37 cellular contexts compared by ENCODE assay signal in genomic region chr21:41555053-41555452, GRCh38. TPM values are rescaled to one million over a fixed set of nuclear protein-coding genes. Genes with fewer than 3 reads are reported as not detected.
"Had no signal": no experiment of that assay in that cellular context is flagged by ENCODE, and none has a peak within 500 bp of the region (broad histone marks: within the 10 kb centered on the region; RNA-seq: fewer than 3 reads in every experiment).

No MANE protein-coding gene starts in this region.

- H3K36me3 Mint-ChIP-seq: activated CD8-positive, alpha-beta memory T cell treated with anti-CD3 and anti-CD28 coated beads, Interleukin-2, amount 10 ng/mL, durations not matched to agents 7 days and 5 days; activated naive CD4-positive, alpha-beta T cell treated with anti-CD3 and anti-CD28 coated beads, Interleukin-2, amount 10 ng/mL, durations not matched to agents 7 days and 5 days; activated naive CD4-positive, alpha-beta T cell treated with anti-CD3 and anti-CD28 coated beads, Interleukin-2, amount 50 U/mL, for 24 hours; activated naive CD8-positive, alpha-beta T cell; activated naive CD8-positive, alpha-beta T cell treated with anti-CD3 and anti-CD28 coated beads, Interleukin-2, amount 10 ng/mL, durations not matched to agents 7 days and 5 days; brain; WTC11 had no signal

- H3K4me3 ChIP-seq: ascending aorta, cardiac muscle cell had no signal

- H3K27ac Mint-ChIP-seq: activated CD4-positive, alpha-beta memory T cell treated with anti-CD3 and anti-CD28 coated beads, Interleukin-2, amount 10 ng/mL, durations not matched to agents 7 days and 5 days; activated CD4-positive, alpha-beta T cell treated with anti-CD3 and anti-CD28 coated beads for 36 hours; activated CD4-positive, alpha-beta T cell treated with anti-CD3 and anti-CD28 coated beads, Interleukin-2, amount 10 ng/mL, durations not matched to agents 7 days and 5 days; activated CD8-positive, alpha-beta memory T cell treated with anti-CD3 and anti-CD28 coated beads, Interleukin-2, amount 10 ng/mL, durations not matched to agents 7 days and 5 days; activated CD8-positive, alpha-beta T cell treated with anti-CD3 and anti-CD28 coated beads, Interleukin-2, amount 10 ng/mL, durations not matched to agents 7 days and 5 days; activated naive CD4-positive, alpha-beta T cell treated with anti-CD3 and anti-CD28 coated beads, Interleukin-2, amount 10 ng/mL, durations not matched to agents 7 days and 5 days; activated naive CD4-positive, alpha-beta T cell treated with anti-CD3 and anti-CD28 coated beads, Interleukin-2, amount 50 U/mL, for 24 hours; activated naive CD8-positive, alpha-beta T cell; activated naive CD8-positive, alpha-beta T cell treated with anti-CD3 and anti-CD28 coated beads, Interleukin-2, amount 10 ng/mL, durations not matched to agents 7 days and 5 days; activated naive CD8-positive, alpha-beta T cell treated with anti-CD3 and anti-CD28 coated beads, Interleukin-2, amount 50 U/mL, for 24 hours; activated T-cell treated with anti-CD3 and anti-CD28 coated beads, Interleukin-2, amount 50 U/mL, for 24 hours; activated T-helper 2 cell treated with anti-CD3 and anti-CD28 coated beads, Interferon-gamma antibody, Interleukin-2, Interleukin-4, amounts not matched to agents 10 μg/mL and 5 μg/mL and 100 μg/mL, durations not matched to agents 14 hours and 24 hours and 36 hours; brain; T-helper 1 cell treated with Interleukin-12 subunit alpha and Interleukin-12 subunit beta and Interleukin-4 antibody, amounts not matched to agents 30 μg/mL and 1 μg/mL, for 36 hours; T-helper 2 cell treated with Interferon-gamma antibody and Interleukin-4, amounts not matched to agents 5 μg/mL and 100 μg/mL, for 36 hours; WTC11 had no signal

- H3K9me3 ChIP-seq: ascending aorta had no signal

- DNase-seq: activated CD4-positive, alpha-beta memory T cell treated with anti-CD3 and anti-CD28 coated beads, Interleukin-2, amount 10 ng/mL, durations not matched to agents 7 days and 5 days; activated CD4-positive, alpha-beta T cell treated with anti-CD3 and anti-CD28 coated beads for 1 hour; activated CD4-positive, alpha-beta T cell treated with anti-CD3 and anti-CD28 coated beads for 36 hours; activated CD4-positive, alpha-beta T cell treated with anti-CD3 and anti-CD28 coated beads for 48 hours; activated CD4-positive, alpha-beta T cell treated with anti-CD3 and anti-CD28 coated beads, Interleukin-2, amount 10 ng/mL, durations not matched to agents 7 days and 5 days; activated CD4-positive, alpha-beta T cell treated with anti-CD3 and anti-CD28 coated beads, Interleukin-2, amount 50 U/mL, for 48 hours; activated CD4-positive, CD25-positive, alpha-beta regulatory T cell; activated CD8-positive, alpha-beta memory T cell treated with anti-CD3 and anti-CD28 coated beads for 24 hours; activated CD8-positive, alpha-beta memory T cell treated with anti-CD3 and anti-CD28 coated beads, Interleukin-2, amount 50 U/mL, for 48 hours; activated CD8-positive, alpha-beta T cell treated with anti-CD3 and anti-CD28 coated beads, Interleukin-2, amount 10 ng/mL, durations not matched to agents 7 days and 5 days; activated effector memory CD4-positive, alpha-beta T cell treated with Interleukin-2 at 50 U/mL for 16 hours; activated gamma-delta T cell; activated naive CD4-positive, alpha-beta T cell treated with anti-CD3 and anti-CD28 coated beads, Interleukin-2, amount 10 ng/mL, durations not matched to agents 7 days and 5 days; activated naive CD4-positive, alpha-beta T cell treated with Interleukin-2 at 50 U/mL for 16 hours; activated naive CD8-positive, alpha-beta T cell treated with anti-CD3 and anti-CD28 coated beads, Interleukin-2, amount 10 ng/mL, durations not matched to agents 7 days and 5 days; activated naive CD8-positive, alpha-beta T cell treated with anti-CD3 and anti-CD28 coated beads, Interleukin-2, amount 50 U/mL, for 24 hours; activated T-cell treated with anti-CD3 and anti-CD28 coated beads, Interleukin-2, amount 50 U/mL, for 24 hours; activated T-cell treated with anti-CD3 and anti-CD28 coated beads, Interleukin-2, amount 50 U/mL, for 48 hours; amygdala; anterior cingulate cortex; caudate nucleus; T-helper 1 cell; T-helper 2 cell; T-helper 9 cell had no signal

- H3K4me1 Mint-ChIP-seq: activated CD4-positive, alpha-beta T cell treated with anti-CD3 and anti-CD28 coated beads, Interleukin-2, amount 10 ng/mL, durations not matched to agents 7 days and 5 days; activated naive CD4-positive, alpha-beta T cell treated with anti-CD3 and anti-CD28 coated beads, Interleukin-2, amount 10 ng/mL, durations not matched to agents 7 days and 5 days; activated naive CD4-positive, alpha-beta T cell treated with anti-CD3 and anti-CD28 coated beads, Interleukin-2, amount 50 U/mL, for 24 hours; activated naive CD8-positive, alpha-beta T cell treated with anti-CD3 and anti-CD28 coated beads, Interleukin-2, amount 10 ng/mL, durations not matched to agents 7 days and 5 days; brain; central memory CD8-positive, alpha-beta T cell; WTC11 had no signal

- H3K27me3 ChIP-seq: ascending aorta, cardiac muscle cell had no signal

- H3K4me3 Mint-ChIP-seq: activated CD4-positive, alpha-beta memory T cell treated with anti-CD3 and anti-CD28 coated beads, Interleukin-2, amount 10 ng/mL, durations not matched to agents 7 days and 5 days; activated CD4-positive, alpha-beta T cell treated with anti-CD3 and anti-CD28 coated beads for 36 hours; activated CD4-positive, alpha-beta T cell treated with anti-CD3 and anti-CD28 coated beads, Interleukin-2, amount 10 ng/mL, durations not matched to agents 7 days and 5 days; activated CD8-positive, alpha-beta memory T cell treated with anti-CD3 and anti-CD28 coated beads, Interleukin-2, amount 10 ng/mL, durations not matched to agents 7 days and 5 days; activated CD8-positive, alpha-beta T cell treated with anti-CD3 and anti-CD28 coated beads, Interleukin-2, amount 10 ng/mL, durations not matched to agents 7 days and 5 days; activated naive CD4-positive, alpha-beta T cell treated with anti-CD3 and anti-CD28 coated beads, Interleukin-2, amount 10 ng/mL, durations not matched to agents 7 days and 5 days; activated naive CD4-positive, alpha-beta T cell treated with anti-CD3 and anti-CD28 coated beads, Interleukin-2, amount 50 U/mL, for 24 hours; activated naive CD8-positive, alpha-beta T cell; activated naive CD8-positive, alpha-beta T cell treated with anti-CD3 and anti-CD28 coated beads, Interleukin-2, amount 10 ng/mL, durations not matched to agents 7 days and 5 days; activated naive CD8-positive, alpha-beta T cell treated with anti-CD3 and anti-CD28 coated beads, Interleukin-2, amount 50 U/mL, for 24 hours; activated T-cell treated with anti-CD3 and anti-CD28 coated beads, Interleukin-2, amount 50 U/mL, for 24 hours; brain; central memory CD8-positive, alpha-beta T cell; T-helper 1 cell treated with Interleukin-12 subunit alpha and Interleukin-12 subunit beta and Interleukin-4 antibody, amounts not matched to agents 30 μg/mL and 1 μg/mL, for 36 hours; T-helper 2 cell treated with Interferon-gamma antibody and Interleukin-4, amounts not matched to agents 5 μg/mL and 100 μg/mL, for 36 hours; WTC11 had no signal

- H3K9me3 Mint-ChIP-seq: activated CD4-positive, alpha-beta memory T cell treated with anti-CD3 and anti-CD28 coated beads, Interleukin-2, amount 10 ng/mL, durations not matched to agents 7 days and 5 days; activated CD4-positive, alpha-beta T cell treated with anti-CD3 and anti-CD28 coated beads, Interleukin-2, amount 10 ng/mL, durations not matched to agents 7 days and 5 days; activated naive CD4-positive, alpha-beta T cell treated with anti-CD3 and anti-CD28 coated beads, Interleukin-2, amount 10 ng/mL, durations not matched to agents 7 days and 5 days; activated naive CD4-positive, alpha-beta T cell treated with anti-CD3 and anti-CD28 coated beads, Interleukin-2, amount 50 U/mL, for 24 hours; activated naive CD8-positive, alpha-beta T cell treated with anti-CD3 and anti-CD28 coated beads, Interleukin-2, amount 10 ng/mL, durations not matched to agents 7 days and 5 days; activated naive CD8-positive, alpha-beta T cell treated with anti-CD3 and anti-CD28 coated beads, Interleukin-2, amount 50 U/mL, for 24 hours; activated T-cell treated with anti-CD3 and anti-CD28 coated beads, Interleukin-2, amount 50 U/mL, for 24 hours; activated T-helper 2 cell treated with anti-CD3 and anti-CD28 coated beads, Interferon-gamma antibody, Interleukin-2, Interleukin-4, amounts not matched to agents 10 μg/mL and 5 μg/mL and 100 μg/mL, durations not matched to agents 14 hours and 24 hours and 36 hours; central memory CD8-positive, alpha-beta T cell; T-helper 1 cell treated with Interleukin-12 subunit alpha and Interleukin-12 subunit beta and Interleukin-4 antibody, amounts not matched to agents 30 μg/mL and 1 μg/mL, for 36 hours; T-helper 2 cell treated with Interferon-gamma antibody and Interleukin-4, amounts not matched to agents 5 μg/mL and 100 μg/mL, for 36 hours had no signal

- H3K36me3 ChIP-seq: ascending aorta, cardiac muscle cell had no signal

- ATAC-seq: activated CD4-positive, alpha-beta T cell treated with anti-CD3 and anti-CD28 coated beads for 36 hours; activated CD4-positive, CD25-positive, alpha-beta regulatory T cell treated with anti-CD3 and anti-CD28 coated beads, Interleukin-2, amount 50 U/mL, for 24 hours; activated CD8-positive, alpha-beta memory T cell treated with anti-CD3 and anti-CD28 coated beads, Interleukin-2, amount 10 ng/mL, durations not matched to agents 7 days and 5 days; activated CD8-positive, alpha-beta T cell treated with anti-CD3 and anti-CD28 coated beads, Interleukin-2, amount 10 ng/mL, durations not matched to agents 7 days and 5 days; activated naive CD8-positive, alpha-beta T cell treated with anti-CD3 and anti-CD28 coated beads, Interleukin-2, amount 50 U/mL, for 24 hours; WTC11 had no signal

- H3K27ac ChIP-seq: ascending aorta, cardiac muscle cell, VCaP had no signal

- H3K4me1 ChIP-seq: ascending aorta had no signal

RNA-seq across cellular contexts. Expression of gene TMPRSS2, which starts 47.1 kb away (rescaled TPM):
- total RNA-seq: activated CD4-positive, alpha-beta memory T cell treated with anti-CD3 and anti-CD28 coated beads, Interleukin-2, amount 10 ng/mL, durations not matched to agents 7 days and 5 days; activated CD4-positive, alpha-beta T cell treated with anti-CD3 and anti-CD28 coated beads for 36 hours; activated CD4-positive, alpha-beta T cell treated with anti-CD3 and anti-CD28 coated beads, Interleukin-2, amount 10 ng/mL, durations not matched to agents 7 days and 5 days; activated CD8-positive, alpha-beta memory T cell treated with anti-CD3 and anti-CD28 coated beads, Interleukin-2, amount 10 ng/mL, durations not matched to agents 7 days and 5 days; activated CD8-positive, alpha-beta T cell treated with anti-CD3 and anti-CD28 coated beads, Interleukin-2, amount 10 ng/mL, durations not matched to agents 7 days and 5 days; activated naive CD8-positive, alpha-beta T cell treated with anti-CD3 and anti-CD28 coated beads, Interleukin-2, amount 10 ng/mL, durations not matched to agents 7 days and 5 days; activated T-helper 2 cell treated with anti-CD3 and anti-CD28 coated beads, Interferon-gamma antibody, Interleukin-2, Interleukin-4, amounts not matched to agents 10 μg/mL and 5 μg/mL and 100 μg/mL, durations not matched to agents 14 hours and 24 hours and 36 hours; ascending aorta; cardiac muscle cell had no signal
- polyA plus RNA-seq: cardiac muscle cell had no signal
